8 cellular contexts compared by ENCODE assay signal in genomic region chr1:155938220-155938627, GRCh38. TPM values are rescaled to one million over a fixed set of nuclear protein-coding genes. Genes with fewer than 3 reads are reported as not detected.
DNase-seq lines count a peak whose midpoint lies in the region; ATAC-seq and TF ChIP-seq lines count a peak whose summit lies in the region.

No MANE protein-coding gene starts in this region.

- peak overlapping the region; percentile 4 for H3K4me3 Mint-ChIP-seq in T-helper 1 cell treated with Interleukin-12 subunit alpha and Interleukin-12 subunit beta and Interleukin-4 antibody, amounts not matched to agents 30 μg/mL and 1 μg/mL, for 36 hours
- no peak overlapping the region for H3K4me3 Mint-ChIP-seq in nephron progenitor cell

- peaks cover 3% of the 10 kb centered on the region for H3K36me3 Mint-ChIP-seq in T-helper 1 cell treated with Interleukin-12 subunit alpha and Interleukin-12 subunit beta and Interleukin-4 antibody, amounts not matched to agents 30 μg/mL and 1 μg/mL, for 36 hours (ENCODE audit: low read depth)
- H3K36me3 Mint-ChIP-seq in nephron progenitor cell (ENCODE audit: low read depth) = peaks cover under 1% of the 10 kb centered on the region

- H3K27ac Mint-ChIP-seq in T-helper 1 cell treated with Interleukin-12 subunit alpha and Interleukin-12 subunit beta and Interleukin-4 antibody, amounts not matched to agents 30 μg/mL and 1 μg/mL, for 36 hours = peak overlapping the region; percentile 34
- H3K27ac Mint-ChIP-seq in nephron progenitor cell = no peak overlapping the region

- intact Hi-C loops in esophagus squamous epithelium (cut with DNase I) = loop anchor here (5.0 to 10.0 kb wide), 2 partner anchors 49 to 117 kb away; partner anchors contain the start of genes LAMTOR2 and UBQLN4

- H3K4me1 ChIP-seq in esophagus squamous epithelium = peaks cover 31 to 69% (median 52%) of the 10 kb centered on the region in 3 donors

- no peak for TF ChIP-seq POLR2A in esophagus squamous epithelium (IDR thresholded peaks at IDR 0.05)

- no peaks in the 10 kb centered on the region for H3K27me3 Mint-ChIP-seq in T-helper 1 cell treated with Interleukin-12 subunit alpha and Interleukin-12 subunit beta and Interleukin-4 antibody, amounts not matched to agents 30 μg/mL and 1 μg/mL, for 36 hours (ENCODE audit: low read depth)
- H3K27me3 Mint-ChIP-seq in nephron progenitor cell (ENCODE audit: low read depth, poor library complexity) = no peaks in the 10 kb centered on the region

- H3K27me3 ChIP-seq in esophagus squamous epithelium = no peaks in the 10 kb centered on the region

- H3K4me3 ChIP-seq in esophagus squamous epithelium = no peak overlapping the region

- peak; percentile 20 to 72 (median 64) for TF ChIP-seq CTCF in esophagus squamous epithelium (IDR thresholded peaks at IDR 0.05)
- TF ChIP-seq CTCF in nephron progenitor cell (IDR thresholded peaks at IDR 0.05) = peak; percentile 45

- in situ Hi-C loops in ACHN (cut with HindIII; ENCODE audit: low pct_ligation_motif_present, low pct_unique_long_range_greater_than_20kb, low sequenced_read_pairs) = no loop called here
- in situ Hi-C loops in G401 (cut with HindIII; ENCODE audit: low sequenced_read_pairs) = no loop called here

- H3K4me1 Mint-ChIP-seq in T-helper 1 cell treated with Interleukin-12 subunit alpha and Interleukin-12 subunit beta and Interleukin-4 antibody, amounts not matched to agents 30 μg/mL and 1 μg/mL, for 36 hours (ENCODE audit: low read depth) = peaks cover 34% of the 10 kb centered on the region
- peaks cover 37% of the 10 kb centered on the region for H3K4me1 Mint-ChIP-seq in nephron progenitor cell

- peaks cover 0 to 2% (median 0%) of the 10 kb centered on the region in 3 donors for H3K36me3 ChIP-seq in esophagus squamous epithelium

- no peaks in the 10 kb centered on the region for H3K9me3 Mint-ChIP-seq in T-helper 1 cell treated with Interleukin-12 subunit alpha and Interleukin-12 subunit beta and Interleukin-4 antibody, amounts not matched to agents 30 μg/mL and 1 μg/mL, for 36 hours
- no peaks in the 10 kb centered on the region for H3K9me3 Mint-ChIP-seq in nephron progenitor cell

- no peak for ATAC-seq in GM18868 (IDR thresholded peaks at IDR 0.05; ENCODE audit: unreplicated experiment)
- ATAC-seq in GM19397 (IDR thresholded peaks at IDR 0.05; ENCODE audit: unreplicated experiment) = no peak

- WGBS in esophagus squamous epithelium, 2 donors = 0% methylated on average over 1 of the region's 1 CpG

- no peaks in the 10 kb centered on the region for H3K9me3 ChIP-seq in esophagus squamous epithelium

- DNase-seq in ACHN (peak; percentile 81), G401 (ENCODE audit: low spot score) (peak; percentile 90), NCI-H146 (lab: John Stamatoyannopoulos, UW) (peak; percentile 53), esophagus squamous epithelium (lab: John Stamatoyannopoulos, UW) (no peak), nephron progenitor cell (no peak)

- peak overlapping the region in 3 of 4 donors; percentile 31 to 82 (median 62) for H3K27ac ChIP-seq in esophagus squamous epithelium

RNA-seq across cellular contexts. Expression of gene RXFP4, which starts 3.2 kb away (rescaled TPM):
- not detected in 2 replicates for total RNA-seq in G401 (2014; rRNA removed; shearing (Covaris generic))
- not detected for total RNA-seq in esophagus squamous epithelium

RNA-seq across cellular contexts. Expression of gene KHDC4, which starts 4.0 kb away (rescaled TPM):
- 30.0 and 52.6 TPM in 2 replicates for total RNA-seq in G401 (2014; rRNA removed; shearing (Covaris generic))
- total RNA-seq in esophagus squamous epithelium = 10 to 100 TPM; 12.4 to 48.1 (median 33.9) TPM

RNA-seq across cellular contexts. Expression of gene RIT1, which starts 27.1 kb away (rescaled TPM):
- total RNA-seq in G401 (2014; rRNA removed; shearing (Covaris generic)) = 22.6 and 43.9 TPM in 2 replicates
- 10 to 100 TPM; 35.3 to 55.4 (median 42.6) TPM for total RNA-seq in esophagus squamous epithelium

RNA-seq across cellular contexts. Expression of gene ARHGEF2, which starts 40.1 kb away (rescaled TPM):
- total RNA-seq in G401 (2014; rRNA removed; shearing (Covaris generic)) = 20.3 and 35.9 TPM in 2 replicates
- total RNA-seq in esophagus squamous epithelium = 10 to 100 TPM; 22.6 to 38.3 (median 27.5) TPM

Comparison
In these comparisons a context has a peak if more than half of its experiments do, and no peak if none do; other contexts are left out.
1. DNase-seq: peak in ACHN (single experiment), G401 (single experiment) and NCI-H146 (single experiment); none in esophagus squamous epithelium (single experiment) and nephron progenitor cell (single experiment).